ENCODE assay signal across 17 cellular contexts in genomic region chr3:100374521-100374920, GRCh38. TPM values are rescaled to one million over a fixed set of nuclear protein-coding genes. Genes with fewer than 3 reads are reported as not detected.
DNase-seq lines count a peak whose midpoint lies in the region; ATAC-seq and TF ChIP-seq lines count a peak whose summit lies in the region.
"Had no signal": no experiment of that assay in that cellular context is flagged by ENCODE, and none has a peak within 500 bp of the region (broad histone marks: within the 10 kb centered on the region; RNA-seq: fewer than 3 reads in every experiment).

No MANE protein-coding gene starts in this region.

- POLR2A ChIA-PET in PC-3 (lab: Charles Lee; ENCODE audit: unreplicated experiment), result interaction anchor here (0.6 kb wide), 1 partner anchor 50 kb away, joined by 4 read pairs; no protein-coding TSS in a partner anchor

- no peaks in the 10 kb centered on the region for H3K4me1 Mint-ChIP-seq in mesothelial cell of epicardium
- no peaks in the 10 kb centered on the region for H3K4me1 Mint-ChIP-seq in activated naive CD8-positive, alpha-beta T cell treated with anti-CD3 and anti-CD28 coated beads for 36 hours

- no peak for DNase-seq in PC-3
- no peak for DNase-seq in mesothelial cell of epicardium (ENCODE audit: low spot score in 2 of 2, unreplicated experiment in 2 of 2)
- no peak for DNase-seq in activated naive CD8-positive, alpha-beta T cell treated with anti-CD3 and anti-CD28 coated beads for 36 hours
- DNase-seq in GM13977 (ENCODE audit: low spot score), result no peak
- no peak for DNase-seq in ascending aorta (ENCODE audit: low spot score in 2 of 2)
- DNase-seq: C1 segment of cervical spinal cord; Calu3; CD4-positive, alpha-beta memory T cell; COR-L47; DMS53; DMS79 treated with DMSO at 0.1 percent for 48 hours; H9 had no signal

- no peak overlapping the region for H3K4me2 ChIP-seq in PC-3 (ENCODE audit: low read length)
- H3K4me2 ChIP-seq: GM23338 had no signal

- peak overlapping the region; percentile 12; the same call in 1 of the 2 replicates for H3K27ac ChIP-seq in 22Rv1
- H3K27ac ChIP-seq in PC-3 (ENCODE audit: low read length), result no peak overlapping the region
- H3K27ac ChIP-seq in iPS-18a (ENCODE audit: low read length), result no peak overlapping the region
- H3K27ac ChIP-seq in ascending aorta, result no peak overlapping the region

- no peaks in the 10 kb centered on the region for H3K9me3 ChIP-seq in PC-3 (ENCODE audit: low read length)
- H3K9me3 ChIP-seq in iPS-18a (ENCODE audit: control insufficient read depth, low read depth, low read length), result no peaks in the 10 kb centered on the region
- no peaks in the 10 kb centered on the region for H3K9me3 ChIP-seq in ascending aorta

- H3K36me3 Mint-ChIP-seq in mesothelial cell of epicardium, result peaks cover 18% of the 10 kb centered on the region
- H3K36me3 Mint-ChIP-seq in activated naive CD8-positive, alpha-beta T cell treated with anti-CD3 and anti-CD28 coated beads for 36 hours, result peaks cover 10% of the 10 kb centered on the region

- no peak overlapping the region for H3K9ac ChIP-seq in PC-3 (ENCODE audit: low read length)
- H3K9ac ChIP-seq in iPS-18a (ENCODE audit: low read length), result peak overlapping the region; percentile 12

- H3K9me3 Mint-ChIP-seq in mesothelial cell of epicardium, result no peaks in the 10 kb centered on the region
- H3K9me3 Mint-ChIP-seq in activated naive CD8-positive, alpha-beta T cell treated with anti-CD3 and anti-CD28 coated beads for 36 hours, result no peaks in the 10 kb centered on the region
- H3K9me3 Mint-ChIP-seq: CD4-positive, alpha-beta memory T cell; GM23338; H9 had no signal

- no peaks in the 10 kb centered on the region; the same call in 1 of the 2 replicates for H3K79me2 ChIP-seq in PC-3 (ENCODE audit: low read length)

- H3K27me3 ChIP-seq in PC-3 (ENCODE audit: low read length) (no peaks in the 10 kb centered on the region), iPS-18a (ENCODE audit: control insufficient read depth, insufficient read depth, low read length) (no peaks in the 10 kb centered on the region), ascending aorta (no peaks in the 10 kb centered on the region)

- ATAC-seq in PC-3, result peak; percentile 46
- no peak for ATAC-seq in HG03342 (IDR thresholded peaks at IDR 0.05; ENCODE audit: unreplicated experiment)
- ATAC-seq: GM23338, HCT116 had no signal

- no peak for TF ChIP-seq CTCF in 22Rv1 (IDR thresholded peaks at IDR 0.05)
- no peak for TF ChIP-seq CTCF in PC-3 (conservative IDR thresholded peaks at IDR 0.05; ENCODE audit: low read depth, low read length)
- no peak for TF ChIP-seq CTCF in mesothelial cell of epicardium (IDR thresholded peaks at IDR 0.05; ENCODE audit: unreplicated experiment)
- no peak for TF ChIP-seq CTCF in GM13977 (IDR thresholded peaks at IDR 0.05; ENCODE audit: extremely low read depth, insufficient read depth, missing control alignments)
- TF ChIP-seq CTCF in ascending aorta (IDR thresholded peaks at IDR 0.05), result no peak

- no TSS peak for BruUV-seq in PC-3 (replicated peaks; lab: Mats Ljungman, UMichigan)

- no peaks in the 10 kb centered on the region for H4K20me1 ChIP-seq in PC-3 (ENCODE audit: low read length)

- peak overlapping the region; percentile 25 for H3K27ac Mint-ChIP-seq in mesothelial cell of epicardium
- H3K27ac Mint-ChIP-seq in activated naive CD8-positive, alpha-beta T cell treated with anti-CD3 and anti-CD28 coated beads for 36 hours, result no peak overlapping the region
- H3K27ac Mint-ChIP-seq: GM23338 had no signal

- CTCF ChIA-PET in PC-3 (lab: Charles Lee), result interaction anchor here (0.6 kb wide), 1 partner anchor 543 kb away, joined by 3 read pairs; no protein-coding TSS in a partner anchor

- peaks cover 74% of the 10 kb centered on the region for H3K36me3 ChIP-seq in PC-3 (ENCODE audit: low read depth, low read length)
- peaks cover 59% of the 10 kb centered on the region for H3K36me3 ChIP-seq in iPS-18a (ENCODE audit: control insufficient read depth, low read depth, low read length)
- H3K36me3 ChIP-seq in ascending aorta, result peaks cover 45 to 56% of the 10 kb centered on the region in 2 donors

- H3K4me1 ChIP-seq in PC-3 (ENCODE audit: insufficient read depth, low read length) (0 out of 2 replicates have a peak, but pooled peaks cover 2% of the 10 kb centered on the region), iPS-18a (ENCODE audit: control insufficient read depth, low read depth, low read length) (no peaks in the 10 kb centered on the region), ascending aorta (no peaks in the 10 kb centered on the region)

- no peak overlapping the region for H2AFZ ChIP-seq in PC-3 (ENCODE audit: low read length)
- H2AFZ ChIP-seq: GM23338 had no signal

- no peaks in the 10 kb centered on the region for H3K9me2 ChIP-seq in PC-3 (replicated peaks; ENCODE audit: low read length)

- in situ Hi-C loops in GM13977 (cut with MboI; ENCODE audit: low pct_unique_long_range_greater_than_20kb, low sequenced_read_pairs, unreplicated experiment), result no loop called here

- intact Hi-C loops in PC-3 (cut with micrococcal nuclease) (no loop called here), ascending aorta (cut with DNase I) (no loop called here)

- H3K4me3 ChIP-seq in PC-3 (ENCODE audit: low read length) (no peak overlapping the region), iPS-18a (ENCODE audit: low read length) (no peak overlapping the region), ascending aorta (no peak overlapping the region)
- H3K4me3 ChIP-seq: GM23338 had no signal

- H3K4me3 Mint-ChIP-seq in mesothelial cell of epicardium, result no peak overlapping the region
- H3K4me3 Mint-ChIP-seq in activated naive CD8-positive, alpha-beta T cell treated with anti-CD3 and anti-CD28 coated beads for 36 hours, result no peak overlapping the region
- H3K4me3 Mint-ChIP-seq: CD4-positive, alpha-beta memory T cell; GM23338; H9 had no signal

- no peaks in the 10 kb centered on the region for H3K27me3 Mint-ChIP-seq in mesothelial cell of epicardium (ENCODE audit: low read depth)
- no peaks in the 10 kb centered on the region for H3K27me3 Mint-ChIP-seq in activated naive CD8-positive, alpha-beta T cell treated with anti-CD3 and anti-CD28 coated beads for 36 hours
- H3K27me3 Mint-ChIP-seq: CD4-positive, alpha-beta memory T cell had no signal

- peaks cover 5% of the 10 kb centered on the region for H3F3A ChIP-seq in PC-3 (ENCODE audit: low read length, unreplicated experiment)

RNA-seq across cellular contexts. Expression of gene TOMM70, which starts 26.4 kb away (rescaled TPM):
- total RNA-seq in PC-3 (2014; rRNA removed), result 85.3 and 91.7 TPM in 2 replicates
- 36.5 to 37.3 TPM (median 37.1 TPM) in 3 replicates for total RNA-seq in mesothelial cell of epicardium
- total RNA-seq in activated naive CD8-positive, alpha-beta T cell treated with anti-CD3 and anti-CD28 coated beads for 36 hours, result 10 to 100 TPM; 68.8 to 70.8 TPM
- total RNA-seq in ascending aorta, result 16.4 TPM

RNA-seq across cellular contexts. Expression of gene LNP1, which starts 26.8 kb away (rescaled TPM):
- total RNA-seq in PC-3 (2014; rRNA removed), result 5.2 and 6.8 TPM in 2 replicates
- 4.3 to 4.9 TPM (median 4.4 TPM) in 3 replicates for total RNA-seq in mesothelial cell of epicardium
- total RNA-seq in activated naive CD8-positive, alpha-beta T cell treated with anti-CD3 and anti-CD28 coated beads for 36 hours, result 1 to 10 TPM; 1.7 to 1.9 TPM
- total RNA-seq in ascending aorta, result 1.3 TPM

RNA-seq across cellular contexts. Expression of gene NIT2, which starts 40.0 kb away (rescaled TPM):
- total RNA-seq in PC-3 (2014; rRNA removed), result 37.8 and 63.1 TPM in 2 replicates
- total RNA-seq in mesothelial cell of epicardium, result 50.1 to 57.6 TPM (median 56.4 TPM) in 3 replicates
- total RNA-seq in activated naive CD8-positive, alpha-beta T cell treated with anti-CD3 and anti-CD28 coated beads for 36 hours, result 10 to 100 TPM; 75.7 to 81.6 TPM
- total RNA-seq in ascending aorta, result 5.3 TPM
